ENCODE assay signal across 12 cellular contexts in the genomic region with DNA sequence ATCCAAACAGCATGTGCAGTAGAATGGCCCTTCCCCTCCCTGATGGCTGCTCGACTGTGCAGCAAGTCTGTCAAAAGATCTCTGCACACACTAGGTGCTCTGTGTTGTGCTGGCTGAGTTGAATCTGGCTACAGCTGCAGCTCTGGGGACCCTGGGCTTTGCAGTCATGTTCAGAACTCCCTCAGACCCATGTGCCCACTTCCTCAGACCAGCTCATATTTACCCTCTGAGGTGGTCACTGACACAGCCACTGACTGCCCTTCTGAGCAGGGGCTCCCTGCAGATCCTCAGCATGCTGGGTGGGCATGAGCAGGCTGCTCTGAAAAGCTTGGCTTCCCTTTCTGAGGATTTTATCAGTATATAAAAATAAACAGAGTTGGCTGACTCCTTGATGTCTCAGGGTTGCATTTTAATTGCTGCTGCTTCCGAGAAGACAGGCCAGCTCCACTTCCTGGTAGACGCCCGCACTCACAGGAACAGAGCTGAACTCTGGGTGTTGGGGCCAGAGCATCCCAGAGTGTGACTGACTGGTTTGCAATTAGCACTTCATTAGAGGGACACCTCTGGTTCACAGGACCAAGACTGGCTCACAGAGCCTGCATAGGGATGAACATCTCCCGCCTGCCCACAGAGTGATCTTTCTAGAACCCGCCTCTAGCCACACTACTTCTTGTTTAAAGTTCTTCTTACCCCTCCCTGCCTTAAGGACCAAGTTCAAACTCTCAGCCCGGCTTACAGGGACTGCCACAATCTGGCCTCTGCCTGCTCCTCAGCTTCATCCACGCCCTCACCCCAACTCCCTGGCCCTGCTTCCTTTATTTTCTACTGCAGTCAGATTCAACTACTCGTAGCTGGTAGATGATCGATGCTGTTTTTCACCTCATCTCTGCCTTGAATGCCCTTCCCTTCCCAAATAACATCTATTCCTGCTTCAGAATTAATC.
DNase-seq lines count a peak whose midpoint lies in the region; ATAC-seq and TF ChIP-seq lines count a peak whose summit lies in the region.
"Had no signal": no experiment of that assay in that cellular context is flagged by ENCODE, and none has a peak within 500 bp of the region (broad histone marks: within the 10 kb centered on the region; RNA-seq: fewer than 3 reads in every experiment).

No MANE protein-coding gene starts in this region.

- H3K4me3 ChIP-seq in Caco-2 (ENCODE audit: low read depth, low read length), result no peak overlapping the region
- H3K4me3 ChIP-seq in MG63, result no peak overlapping the region
- H3K4me3 ChIP-seq in endodermal cell (ENCODE audit: low read length), result no peak overlapping the region

- TF ChIP-seq CTCF in Caco-2 (IDR thresholded peaks at IDR 0.05; ENCODE audit: insufficient read depth in 1 of 2, low read depth in 1 of 2, low read length in 1 of 2, severe bottlenecking in 1 of 2, unreplicated experiment in 1 of 2), result no peak
- TF ChIP-seq CTCF in endodermal cell (conservative IDR thresholded peaks at IDR 0.05), result no peak

- 83 to 87% methylated on average over 8 to 10 of the region's 10 CpGs for WGBS in endodermal cell (ENCODE audit: insufficient coverage in 1 of 2, insufficient read length in 1 of 2), 2 experiments

- POLR2A ChIA-PET in Caco-2 (lab: Charles Lee), result interaction anchor here (0.6 kb wide), 1 partner anchor 12 kb away, joined by 3 read pairs; no protein-coding TSS in a partner anchor

- intact Hi-C loops in Caco-2 (cut with micrococcal nuclease; ENCODE audit: unreplicated experiment), result no loop called here

- H3K27me3 Mint-ChIP-seq in Caco-2 (ENCODE audit: insufficient read depth, unreplicated experiment), result no peaks in the 10 kb centered on the region
- H3K27me3 Mint-ChIP-seq in endodermal cell (ENCODE audit: insufficient read depth), result peaks cover 15% of the 10 kb centered on the region
- peaks cover 0 to 3% of the 10 kb centered on the region in 2 donors for H3K27me3 Mint-ChIP-seq in natural killer cell treated with Interleukin-12 subunit alpha and Interleukin-12 subunit beta and Interleukin-15 and Interleukin-18, amount 100 ng/mL, for 72 hours

- peak overlapping the region; percentile 96 for H3K27ac ChIP-seq in endodermal cell (ENCODE audit: low read depth, low read length)

- H3K36me3 ChIP-seq in Caco-2 (ENCODE audit: control insufficient read depth, insufficient read depth, low read length), result no peaks in the 10 kb centered on the region
- H3K36me3 ChIP-seq in MG63, result no peaks in the 10 kb centered on the region
- H3K36me3 ChIP-seq in endodermal cell (ENCODE audit: control insufficient read depth, insufficient read depth, low read length), result no peaks in the 10 kb centered on the region

- BruUV-seq in Caco-2 (replicated peaks; lab: Mats Ljungman, UMichigan), result no TSS peak

- CTCF ChIA-PET in Caco-2 (lab: Charles Lee), result interaction anchor here (1.2 kb wide), 1 partner anchor 510 kb away, joined by 3 read pairs; no protein-coding TSS in a partner anchor

- H3K27me3 ChIP-seq in Caco-2 (replicated peaks; ENCODE audit: control insufficient read depth, insufficient read depth, low read length) (no peaks in the 10 kb centered on the region), MG63 (no peaks in the 10 kb centered on the region), endodermal cell (ENCODE audit: control insufficient read depth, insufficient read depth, low read length, poor library complexity, severe bottlenecking) (no peaks in the 10 kb centered on the region)

- no peak overlapping the region for H3K9ac ChIP-seq in endodermal cell (ENCODE audit: extremely low read depth, low read length, poor library complexity, severe bottlenecking)

- H3K4me3 Mint-ChIP-seq in Caco-2 (ENCODE audit: unreplicated experiment) (no peak overlapping the region), endodermal cell (no peak overlapping the region)
- peak overlapping the region; percentile 41 for H3K4me3 Mint-ChIP-seq in natural killer cell treated with Interleukin-12 subunit alpha and Interleukin-12 subunit beta and Interleukin-15 and Interleukin-18, amount 100 ng/mL, for 72 hours

- H3K36me3 Mint-ChIP-seq in Caco-2 (ENCODE audit: insufficient read depth, unreplicated experiment) (peaks cover 6% of the 10 kb centered on the region), endodermal cell (ENCODE audit: low read depth) (no peaks in the 10 kb centered on the region)
- no peaks in the 10 kb centered on the region for H3K36me3 Mint-ChIP-seq in natural killer cell treated with Interleukin-12 subunit alpha and Interleukin-12 subunit beta and Interleukin-15 and Interleukin-18, amount 100 ng/mL, for 72 hours

- peaks cover 20% of the 10 kb centered on the region for H3K4me1 ChIP-seq in Caco-2
- no peaks in the 10 kb centered on the region for H3K4me1 ChIP-seq in endodermal cell (ENCODE audit: control insufficient read depth, insufficient read depth, low read length)

- H3K27ac Mint-ChIP-seq in Caco-2 (ENCODE audit: unreplicated experiment), result peak overlapping the region; percentile 71
- no peak overlapping the region for H3K27ac Mint-ChIP-seq in endodermal cell
- peak overlapping the region in 1 of 2 donors; percentile 68 for H3K27ac Mint-ChIP-seq in natural killer cell treated with Interleukin-12 subunit alpha and Interleukin-12 subunit beta and Interleukin-15 and Interleukin-18, amount 100 ng/mL, for 72 hours

- no peaks in the 10 kb centered on the region for H3K9me3 Mint-ChIP-seq in Caco-2 (ENCODE audit: unreplicated experiment)
- peaks cover 2% of the 10 kb centered on the region for H3K9me3 Mint-ChIP-seq in endodermal cell
- no peaks in the 10 kb centered on the region for H3K9me3 Mint-ChIP-seq in natural killer cell treated with Interleukin-12 subunit alpha and Interleukin-12 subunit beta and Interleukin-15 and Interleukin-18, amount 100 ng/mL, for 72 hours

- ATAC-seq in natural killer cell treated with Interleukin-12 subunit alpha and Interleukin-12 subunit beta and Interleukin-15 and Interleukin-18, amount 100 ng/mL, for 72 hours, result peak; percentile 54 to 63
- no peak for ATAC-seq in GM21381 (IDR thresholded peaks at IDR 0.05; ENCODE audit: unreplicated experiment)

- H3K9me3 ChIP-seq in Caco-2 (0 out of 2 replicates have a peak, but pooled peaks cover 2% of the 10 kb centered on the region), MG63 (no peaks in the 10 kb centered on the region; the same call in 1 of the 2 replicates), endodermal cell (ENCODE audit: control insufficient read depth, low read length) (no peaks in the 10 kb centered on the region)

- H3K4me1 Mint-ChIP-seq in Caco-2 (ENCODE audit: low read depth, unreplicated experiment), result peaks cover 27% of the 10 kb centered on the region
- H3K4me1 Mint-ChIP-seq in endodermal cell, result peaks cover 4% of the 10 kb centered on the region
- H3K4me1 Mint-ChIP-seq in natural killer cell treated with Interleukin-12 subunit alpha and Interleukin-12 subunit beta and Interleukin-15 and Interleukin-18, amount 100 ng/mL, for 72 hours (ENCODE audit: low read depth in 2 of 2), result peaks cover 6 to 15% of the 10 kb centered on the region in 2 donors

- no peak for DNase-seq in Caco-2
- DNase-seq in MG63, result peak; percentile 68
- DNase-seq in endodermal cell, result no peak
- DNase-seq in natural killer cell treated with Interleukin-12 subunit alpha and Interleukin-12 subunit beta and Interleukin-15 and Interleukin-18, amount 100 ng/mL, for 72 hours (ENCODE audit: low spot score), result no peak
- DNase-seq in NCI-H82 (lab: John Stamatoyannopoulos, UW), result no peak
- DNase-seq in SHP77 treated with DMSO at 0.1 percent for 48 hours (lab: John Stamatoyannopoulos, UW), result no peak
- DNase-seq: Calu3, Kasumi-1, NCI-H446, posterior cingulate gyrus, SIG-M5 had no signal
